ENCODE assay signal across 19 cellular contexts in the genomic region with DNA sequence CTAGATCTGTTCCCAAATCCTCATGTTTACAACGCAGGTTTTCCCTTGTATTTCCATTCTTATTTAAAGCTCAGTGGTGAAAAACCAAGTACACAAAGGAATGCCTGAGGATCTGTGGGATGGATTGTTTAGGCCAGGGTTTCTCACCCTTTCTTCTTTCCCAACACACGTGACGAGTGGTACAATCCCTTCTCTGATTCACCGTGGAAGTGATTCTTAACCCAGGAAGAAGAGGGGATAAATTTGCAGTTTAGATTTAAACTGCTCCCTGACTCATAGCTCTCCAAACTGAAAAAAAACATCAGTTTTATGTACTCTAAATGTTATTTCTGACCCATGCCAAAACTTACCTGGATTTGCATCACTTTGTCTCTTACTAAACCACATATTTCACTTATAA. TPM values are rescaled to one million over a fixed set of nuclear protein-coding genes. Genes with fewer than 3 reads are reported as not detected.
DNase-seq lines count a peak whose midpoint lies in the region; TF ChIP-seq lines count a peak whose summit lies in the region.
"Had no signal": no experiment of that assay in that cellular context is flagged by ENCODE, and none has a peak within 500 bp of the region (broad histone marks: within the 10 kb centered on the region; RNA-seq: fewer than 3 reads in every experiment).

No MANE protein-coding gene starts in this region.

- peak; percentile 7 for DNase-seq in AG09309 (ENCODE audit: low read depth)
- DNase-seq in HT1080 (ENCODE audit: low read depth): peak; percentile 53
- peak; percentile 17 for DNase-seq in dermis blood vessel endothelial cell
- peak; percentile 55 for DNase-seq in mesenchymal stem cell
- DNase-seq in NCI-H510A (lab: John Stamatoyannopoulos, UW): no peak
- DNase-seq in RWPE1 (ENCODE audit: low spot score): no peak
- DNase-seq in activated CD4-positive, alpha-beta T cell treated with anti-CD3 and anti-CD28 coated beads for 4 hours: no peak
- DNase-seq in SW480 (ENCODE audit: low spot score): no peak
- DNase-seq: activated CD4-positive, alpha-beta T cell treated with anti-CD3 and anti-CD28 coated beads, Interleukin-2, amount 50 U/mL, for 1 hour; activated gamma-delta T cell treated with Interleukin-2 at 50 U/mL for 16 hours; left ventricle myocardium inferior; NCI-H187 treated with DMSO at 0.1 percent for 48 hours; NCI-H345; NK-92 treated with Interleukin-12 subunit alpha and Interleukin-12 subunit beta, amount 100 ng/mL, for 24 hours; nucleus accumbens; stimulated activated CD4-positive, alpha-beta T cell treated with anti-CD3 and anti-CD28 coated beads, Interleukin-15, amount 100 ng/mL, for 24 hours; stimulated activated naive B cell treated with anti-CD40 and anti-IgM and Interleukin-4, amounts not matched to agents 10 μg/mL and 1 μg/mL and 100 μg/mL, for 72 hours had no signal

- CTCF ChIA-PET in RWPE1 (lab: Yijun Ruan, JAX): interaction anchor here (1.0 kb wide), 1 partner anchor 17 kb away, joined by 4 read pairs; a partner anchor contains a TSS

- no peak overlapping the region for H3K9ac ChIP-seq in mesenchymal stem cell (ENCODE audit: low read length)

- H4K91ac ChIP-seq in mesenchymal stem cell (ENCODE audit: low read length): no peak overlapping the region

- no peak overlapping the region for H3K4me3 ChIP-seq in AG09309 (ENCODE audit: control insufficient read depth, low read depth, low read length)
- no peak overlapping the region for H3K4me3 ChIP-seq in mesenchymal stem cell (ENCODE audit: insufficient read depth in 1 of 2, low read depth in 1 of 2, low read length in 2 of 2)
- H3K4me3 ChIP-seq: left ventricle myocardium inferior, right atrium auricular region, tibial nerve had no signal

- no peak overlapping the region for H3K4ac ChIP-seq in mesenchymal stem cell (ENCODE audit: low read depth in 1 of 2, low read length in 2 of 2)

- POLR2A ChIA-PET in RWPE1 (lab: Yijun Ruan, JAX; ENCODE audit: low non-redundant PET): no interaction called here

- no peaks in the 10 kb centered on the region for H3K27me3 ChIP-seq in mesenchymal stem cell (ENCODE audit: control insufficient read depth in 1 of 2, insufficient read depth in 1 of 2, low read length in 2 of 2)
- H3K27me3 ChIP-seq: right atrium auricular region, tibial nerve had no signal

- H2AFZ ChIP-seq in mesenchymal stem cell (ENCODE audit: low read depth, low read length): no peak overlapping the region

- no peaks in the 10 kb centered on the region for H3K4me1 ChIP-seq in mesenchymal stem cell (ENCODE audit: control insufficient read depth, insufficient read depth, low read depth, low read length)
- H3K4me1 ChIP-seq: right atrium auricular region had no signal

- no peak overlapping the region for H3K4me2 ChIP-seq in mesenchymal stem cell (ENCODE audit: low read length, poor library complexity, severe bottlenecking)

- no peak overlapping the region for H2AK5ac ChIP-seq in mesenchymal stem cell (ENCODE audit: low read length, severe bottlenecking)

- no peak overlapping the region for H2BK12ac ChIP-seq in mesenchymal stem cell (ENCODE audit: low read length in 2 of 2)

- H2BK15ac ChIP-seq in mesenchymal stem cell (ENCODE audit: low read depth, poor library complexity, severe bottlenecking): no peak overlapping the region

- H3K23ac ChIP-seq in mesenchymal stem cell (ENCODE audit: low read length in 2 of 2): no peak overlapping the region

- H3K9me3 ChIP-seq in mesenchymal stem cell (ENCODE audit: control insufficient read depth, low read length): no peaks in the 10 kb centered on the region
- H3K9me3 ChIP-seq: left ventricle myocardium inferior, right atrium auricular region, tibial nerve had no signal

- no peak overlapping the region for H3K18ac ChIP-seq in mesenchymal stem cell (ENCODE audit: low read depth in 1 of 2, low read length in 2 of 2)

- no peak overlapping the region for H4K8ac ChIP-seq in mesenchymal stem cell (ENCODE audit: low read length)

- no peak overlapping the region for H2BK120ac ChIP-seq in mesenchymal stem cell (ENCODE audit: low read depth, low read length)

- H2BK5ac ChIP-seq in mesenchymal stem cell (ENCODE audit: low read depth, low read length, poor library complexity, severe bottlenecking): no peak overlapping the region

- no peak overlapping the region for H3K14ac ChIP-seq in mesenchymal stem cell (ENCODE audit: low read length in 2 of 2)

- H3K27ac ChIP-seq in mesenchymal stem cell (ENCODE audit: low read length, poor library complexity, severe bottlenecking) (no peak overlapping the region), RWPE1 (no peak overlapping the region)
- H3K27ac ChIP-seq: left ventricle myocardium inferior, right atrium auricular region, tibial nerve had no signal

- peaks cover 0 to 77% of the 10 kb centered on the region in 2 experiments for H3K36me3 ChIP-seq in mesenchymal stem cell (ENCODE audit: control insufficient read depth in 1 of 2, insufficient read depth in 2 of 2, low read depth in 1 of 2, low read length in 2 of 2)
- H3K36me3 ChIP-seq: right atrium auricular region had no signal

- no peak for TF ChIP-seq CTCF in AG09309 (IDR thresholded peaks at IDR 0.05; ENCODE audit: control insufficient read depth, insufficient read depth, low read depth, low read length, missing control alignments)
- no peak for TF ChIP-seq CTCF in RWPE1 (conservative IDR thresholded peaks at IDR 0.05; ENCODE audit: low read depth)

- no peaks in the 10 kb centered on the region for H3K79me1 ChIP-seq in mesenchymal stem cell (replicated peaks; ENCODE audit: low read length, poor library complexity, severe bottlenecking)

- WGBS in mesenchymal stem cell: 80% methylated on average over 1 of the region's 4 CpGs

RNA-seq across cellular contexts. Expression of a gene that starts 17.0 kb away (rescaled TPM):
- total RNA-seq in HT1080 (2014; rRNA removed; shearing (Covaris generic)): 21.3 and 26.4 TPM in 2 replicates
- polyA plus RNA-seq in HT1080 (2015; cell fraction: cytosol; rRNA removed): 30.1 and 33.2 TPM in 2 replicates
- 41.7 and 44.1 TPM in 2 replicates for polyA plus RNA-seq in HT1080 (2015; cell fraction: nucleus; rRNA removed)
- total RNA-seq in dermis blood vessel endothelial cell: 12.4 and 19.8 TPM in 2 replicates
- polyA plus RNA-seq in mesenchymal stem cell (2013, experiment 1 of 2): 10.3 TPM
- polyA plus RNA-seq in mesenchymal stem cell (2013, experiment 2 of 2): 11.8 TPM

Comparison
In these comparisons a context has a peak if more than half of its experiments do, and no peak if none do; other contexts are left out.
1. DNase-seq: peak in AG09309 (single experiment), HT1080 (single experiment), dermis blood vessel endothelial cell (single experiment) and mesenchymal stem cell (single experiment); none in NCI-H510A (single experiment), RWPE1 (single experiment), activated CD4-positive, alpha-beta T cell treated with anti-CD3 and anti-CD28 coated beads for 4 hours (0 of 2) and SW480 (single experiment).